Comparison of ENCODE assay signal across 15 cellular contexts in genomic region chr15:74529911-74530310, GRCh38. TPM values are rescaled to one million over a fixed set of nuclear protein-coding genes. Genes with fewer than 3 reads are reported as not detected.
DNase-seq lines count a peak whose midpoint lies in the region; ATAC-seq, FAIRE-seq and TF ChIP-seq lines count a peak whose summit lies in the region.
"Had no signal": no experiment of that assay in that cellular context is flagged by ENCODE, and none has a peak within 500 bp of the region (broad histone marks: within the 10 kb centered on the region; RNA-seq: fewer than 3 reads in every experiment).

No MANE protein-coding gene starts in this region.

- no peak for TF ChIP-seq POLR2A in body of pancreas (IDR thresholded peaks at IDR 0.05)

- H3K9ac ChIP-seq in endodermal cell (ENCODE audit: extremely low read depth, low read length, poor library complexity, severe bottlenecking) = no peak overlapping the region
- H3K9ac ChIP-seq in mesenchymal stem cell (ENCODE audit: low read length) = no peak overlapping the region

- H3K9me3 Mint-ChIP-seq in endodermal cell = no peaks in the 10 kb centered on the region
- H3K9me3 Mint-ChIP-seq in effector memory CD8-positive, alpha-beta T cell = no peaks in the 10 kb centered on the region
- no peaks in the 10 kb centered on the region for H3K9me3 Mint-ChIP-seq in immature natural killer cell
- H3K9me3 Mint-ChIP-seq: stimulated activated memory B cell treated with anti-CD40 and anti-IgM and Interleukin-4, amounts not matched to agents 10 μg/mL and 1 μg/mL and 100 μg/mL, for 72 hours had no signal

- no peaks in the 10 kb centered on the region for H3K27me3 Mint-ChIP-seq in endodermal cell (ENCODE audit: insufficient read depth)
- no peaks in the 10 kb centered on the region for H3K27me3 Mint-ChIP-seq in effector memory CD8-positive, alpha-beta T cell
- no peaks in the 10 kb centered on the region for H3K27me3 Mint-ChIP-seq in immature natural killer cell (ENCODE audit: low read depth in 3 of 3)
- H3K27me3 Mint-ChIP-seq: stimulated activated memory B cell treated with anti-CD40 and anti-IgM and Interleukin-4, amounts not matched to agents 10 μg/mL and 1 μg/mL and 100 μg/mL, for 72 hours had no signal

- H4K8ac ChIP-seq in mesenchymal stem cell (ENCODE audit: low read length) = no peak overlapping the region

- FAIRE-seq in G401.6 (lab: Jason Lieb, UNC) = peak; percentile 40

- H3K9me3 ChIP-seq in endodermal cell (ENCODE audit: control insufficient read depth, low read length) = no peaks in the 10 kb centered on the region
- no peaks in the 10 kb centered on the region for H3K9me3 ChIP-seq in mesenchymal stem cell (ENCODE audit: control insufficient read depth, low read length)
- no peaks in the 10 kb centered on the region for H3K9me3 ChIP-seq in body of pancreas
- H3K9me3 ChIP-seq: BE2C had no signal

- peaks cover 8% of the 10 kb centered on the region for H3K4me1 ChIP-seq in endodermal cell (ENCODE audit: control insufficient read depth, insufficient read depth, low read length)
- H3K4me1 ChIP-seq in mesenchymal stem cell (ENCODE audit: control insufficient read depth, insufficient read depth, low read depth, low read length) = peaks cover 7% of the 10 kb centered on the region
- H3K4me1 ChIP-seq in body of pancreas = no peaks in the 10 kb centered on the region
- H3K4me1 ChIP-seq: BE2C had no signal

- H3K36me3 ChIP-seq in endodermal cell (ENCODE audit: control insufficient read depth, insufficient read depth, low read length) (no peaks in the 10 kb centered on the region), mesenchymal stem cell (ENCODE audit: control insufficient read depth in 1 of 2, insufficient read depth in 2 of 2, low read depth in 1 of 2, low read length in 2 of 2) (no peaks in the 10 kb centered on the region), body of pancreas (replicated peaks in 1 of 2; ENCODE audit: insufficient read depth in 1 of 2, low read depth in 2 of 2) (no peaks in the 10 kb centered on the region)
- H3K36me3 ChIP-seq: BE2C had no signal

- no peak overlapping the region for H3K14ac ChIP-seq in mesenchymal stem cell (ENCODE audit: low read length in 2 of 2)

- H2AK5ac ChIP-seq in mesenchymal stem cell (ENCODE audit: low read length, severe bottlenecking) = no peak overlapping the region

- H3K4me2 ChIP-seq in mesenchymal stem cell (ENCODE audit: low read length, poor library complexity, severe bottlenecking) = no peak overlapping the region

- DNase-seq in OCI-M1 (lab: John Stamatoyannopoulos, UW) = peak; percentile 29
- no peak for DNase-seq in endodermal cell
- DNase-seq in mesenchymal stem cell = peak; percentile 89
- no peak for DNase-seq in effector memory CD8-positive, alpha-beta T cell
- DNase-seq in immature natural killer cell = no peak
- no peak for DNase-seq in body of pancreas
- DNase-seq: activated T-cell treated with anti-CD3 and anti-CD28 coated beads, Interleukin-2, amount 50 U/mL, for 48 hours; amniotic stem cell; BE2C; effector CD8-positive, alpha-beta T cell; NCI-H2029; stimulated activated CD4-positive, alpha-beta T cell treated with anti-CD3 and anti-CD28 coated beads, Interleukin-4, amount 100 ng/mL, for 1 hour had no signal

- 88 to 89% methylated on average over 8 of the region's 8 CpGs for WGBS in endodermal cell (ENCODE audit: insufficient coverage in 1 of 2, insufficient read length in 1 of 2), 2 experiments
- 72% methylated on average over 2 of the region's 8 CpGs for WGBS in mesenchymal stem cell
- WGBS in body of pancreas, 2 donors = 71 to 72% methylated on average over 8 of the region's 8 CpGs

- H2AFZ ChIP-seq in mesenchymal stem cell (ENCODE audit: low read depth, low read length) = no peak overlapping the region

- H2BK15ac ChIP-seq in mesenchymal stem cell (ENCODE audit: low read depth, poor library complexity, severe bottlenecking) = no peak overlapping the region

- intact Hi-C loops in body of pancreas (cut with DNase I) = loop anchor here (10.0 kb wide), 1 partner anchor 65 kb away; the partner anchor contains the start of gene UBL7

- H3K27me3 ChIP-seq in endodermal cell (ENCODE audit: control insufficient read depth, insufficient read depth, low read length, poor library complexity, severe bottlenecking) (no peaks in the 10 kb centered on the region), mesenchymal stem cell (ENCODE audit: control insufficient read depth in 1 of 2, insufficient read depth in 1 of 2, low read length in 2 of 2) (no peaks in the 10 kb centered on the region), body of pancreas (no peaks in the 10 kb centered on the region)
- H3K27me3 ChIP-seq: BE2C had no signal

- no peaks in the 10 kb centered on the region for H3K79me1 ChIP-seq in mesenchymal stem cell (replicated peaks; ENCODE audit: low read length, poor library complexity, severe bottlenecking)

- H3K4me1 Mint-ChIP-seq in endodermal cell = peaks cover 25% of the 10 kb centered on the region
- no peaks in the 10 kb centered on the region for H3K4me1 Mint-ChIP-seq in effector memory CD8-positive, alpha-beta T cell (ENCODE audit: low read depth in 2 of 2)
- no peaks in the 10 kb centered on the region for H3K4me1 Mint-ChIP-seq in immature natural killer cell
- H3K4me1 Mint-ChIP-seq: stimulated activated memory B cell treated with anti-CD40 and anti-IgM and Interleukin-4, amounts not matched to agents 10 μg/mL and 1 μg/mL and 100 μg/mL, for 72 hours had no signal

- no peak overlapping the region for H2BK120ac ChIP-seq in mesenchymal stem cell (ENCODE audit: low read depth, low read length)

- no peak overlapping the region for H2BK5ac ChIP-seq in mesenchymal stem cell (ENCODE audit: low read depth, low read length, poor library complexity, severe bottlenecking)

- no peak overlapping the region for H2BK12ac ChIP-seq in mesenchymal stem cell (ENCODE audit: low read length in 2 of 2)

- TF ChIP-seq CTCF in endodermal cell (conservative IDR thresholded peaks at IDR 0.05) = no peak
- TF ChIP-seq CTCF in body of pancreas (IDR thresholded peaks at IDR 0.05) = no peak

- H3K4me3 Mint-ChIP-seq in endodermal cell = no peak overlapping the region
- no peak overlapping the region for H3K4me3 Mint-ChIP-seq in effector memory CD8-positive, alpha-beta T cell
- no peak overlapping the region for H3K4me3 Mint-ChIP-seq in immature natural killer cell
- H3K4me3 Mint-ChIP-seq: stimulated activated memory B cell treated with anti-CD40 and anti-IgM and Interleukin-4, amounts not matched to agents 10 μg/mL and 1 μg/mL and 100 μg/mL, for 72 hours had no signal

- H3K4me3 ChIP-seq in endodermal cell (ENCODE audit: low read length) (no peak overlapping the region), mesenchymal stem cell (ENCODE audit: insufficient read depth in 1 of 2, low read depth in 1 of 2, low read length in 2 of 2) (no peak overlapping the region), body of pancreas (no peak overlapping the region)

- H3K23ac ChIP-seq in mesenchymal stem cell (ENCODE audit: low read length in 2 of 2) = no peak overlapping the region

- H3K18ac ChIP-seq in mesenchymal stem cell (ENCODE audit: low read depth in 1 of 2, low read length in 2 of 2) = no peak overlapping the region

- H3K4ac ChIP-seq in mesenchymal stem cell (ENCODE audit: low read depth in 1 of 2, low read length in 2 of 2) = no peak overlapping the region

- no peak overlapping the region for H4K91ac ChIP-seq in mesenchymal stem cell (ENCODE audit: low read length)

- H3K27ac ChIP-seq in endodermal cell (ENCODE audit: low read depth, low read length) = no peak overlapping the region
- H3K27ac ChIP-seq in mesenchymal stem cell (ENCODE audit: low read length, poor library complexity, severe bottlenecking) = no peak overlapping the region
- H3K27ac ChIP-seq in body of pancreas = no peak overlapping the region

- H3K36me3 Mint-ChIP-seq in endodermal cell (ENCODE audit: low read depth) = no peaks in the 10 kb centered on the region
- H3K36me3 Mint-ChIP-seq in effector memory CD8-positive, alpha-beta T cell (ENCODE audit: insufficient read depth) = peaks cover 4% of the 10 kb centered on the region
- H3K36me3 Mint-ChIP-seq in immature natural killer cell = no peaks in the 10 kb centered on the region
- H3K36me3 Mint-ChIP-seq: stimulated activated memory B cell treated with anti-CD40 and anti-IgM and Interleukin-4, amounts not matched to agents 10 μg/mL and 1 μg/mL and 100 μg/mL, for 72 hours had no signal

- H3K27ac Mint-ChIP-seq in endodermal cell = peak overlapping the region; percentile 74
- H3K27ac Mint-ChIP-seq in effector memory CD8-positive, alpha-beta T cell = no peak overlapping the region
- H3K27ac Mint-ChIP-seq in immature natural killer cell = no peak overlapping the region
- H3K27ac Mint-ChIP-seq: stimulated activated memory B cell treated with anti-CD40 and anti-IgM and Interleukin-4, amounts not matched to agents 10 μg/mL and 1 μg/mL and 100 μg/mL, for 72 hours had no signal

- no peak for ATAC-seq in effector memory CD8-positive, alpha-beta T cell (replicated peaks)
- ATAC-seq in HG03159 (IDR thresholded peaks at IDR 0.05; ENCODE audit: unreplicated experiment) (no peak), body of pancreas (no peak)
- ATAC-seq: stimulated activated memory B cell treated with anti-CD40 and anti-IgM and Interleukin-4, amounts not matched to agents 10 μg/mL and 1 μg/mL and 100 μg/mL, for 72 hours had no signal

RNA-seq across cellular contexts. Expression of gene ARID3B, which starts 11.1 kb away (rescaled TPM):
- total RNA-seq in endodermal cell = 10 to 100 TPM; 98.1 to 99.4 TPM
- 62.4 TPM for polyA plus RNA-seq in endodermal cell (2013, experiment 1 of 2)
- 60.7 TPM for polyA plus RNA-seq in endodermal cell (2013, experiment 2 of 2)
- 4.1 TPM for polyA plus RNA-seq in mesenchymal stem cell (2013, experiment 1 of 2)
- 3.8 TPM for polyA plus RNA-seq in mesenchymal stem cell (2013, experiment 2 of 2)
- polyA plus RNA-seq in immature natural killer cell = 10 to 100 TPM in 1 of 3 donors, 1 to 10 TPM in 2; 3.2 to 17.3 (median 6.6) TPM
- 10 to 100 TPM in 1 of 2 donors, 1 to 10 TPM in 1; 2.9 to 22.4 TPM for total RNA-seq in body of pancreas

Comparison
In these comparisons a context has a peak if more than half of its experiments do, and no peak if none do; other contexts are left out.
1. DNase-seq: peak in OCI-M1 (single experiment) and mesenchymal stem cell (single experiment); none in endodermal cell (single experiment), effector memory CD8-positive, alpha-beta T cell (0 of 3), immature natural killer cell (0 of 3) and body of pancreas (0 of 4).
2. RNA of gene ARID3B, which starts 11.1 kb away (total RNA-seq): 98.1 to 99.4 TPM in endodermal cell; 2.9 to 22.4 TPM in body of pancreas; every median in the first group is over 4 times any median in the second.